Comparison of ENCODE assay signal across 9 cellular contexts in genomic region chr21:32257952-32258785, GRCh38. TPM values are rescaled to one million over a fixed set of nuclear protein-coding genes. Genes with fewer than 3 reads are reported as not detected.
DNase-seq lines count a peak whose midpoint lies in the region; TF ChIP-seq lines count a peak whose summit lies in the region.
"Had no signal": no experiment of that assay in that cellular context is flagged by ENCODE, and none has a peak within 500 bp of the region (broad histone marks: within the 10 kb centered on the region; RNA-seq: fewer than 3 reads in every experiment).

No MANE protein-coding gene starts in this region.

- peaks cover 2% of the 10 kb centered on the region for H3K27me3 ChIP-seq in kidney epithelial cell (ENCODE audit: control insufficient read depth, insufficient read depth, low read length)
- H3K27me3 ChIP-seq: BLaER1 treated with 17β-estradiol and CSF1 and Interleukin-3, amounts not matched to agents 10 nM and 100 nM had no signal

- no peaks in the 10 kb centered on the region for H3K36me3 ChIP-seq in kidney epithelial cell (ENCODE audit: control insufficient read depth, insufficient read depth, low read length)
- H3K36me3 ChIP-seq: BLaER1 treated with 17β-estradiol and CSF1 and Interleukin-3, amounts not matched to agents 10 nM and 100 nM had no signal

- TF ChIP-seq CTCF in kidney epithelial cell (IDR thresholded peaks at IDR 0.05; ENCODE audit: insufficient read depth, low read length, poor library complexity, severe bottlenecking) = peak; percentile 73

- in situ Hi-C loops in SK-MEL-5 (cut with HindIII; ENCODE audit: low pct_unique_long_range_greater_than_20kb, low sequenced_read_pairs) = no loop called here

- DNase-seq in NOMO-1 (lab: John Stamatoyannopoulos, UW; ENCODE audit: unreplicated experiment in 2 of 2) = peak; percentile 38 to 59
- DNase-seq in NOMO-1 treated with dmso at 0.1 percent for 144 hours (lab: John Stamatoyannopoulos, UW; ENCODE audit: unreplicated experiment) = no peak
- peak; percentile 74 for DNase-seq in HCEC 1CT
- peak; percentile 78 for DNase-seq in NCI-H1105 treated with DMSO at 0.1 percent for 48 hours (lab: John Stamatoyannopoulos, UW)
- DNase-seq in SK-MEL-5 (ENCODE audit: low read depth, low spot score) = peak; percentile 85
- DNase-seq in central memory CD4-positive, alpha-beta T cell = peak; percentile 10
- peak; percentile 42 for DNase-seq in kidney epithelial cell (ENCODE audit: low read depth)
- peak; percentile 17 to 18 for DNase-seq in stimulated activated CD4-positive, alpha-beta T cell treated with anti-CD3 and anti-CD28 coated beads, Interleukin-4, amount 100 ng/mL, for 48 hours (ENCODE audit: low read depth in 2 of 2)

- no peak overlapping the region for H3K4me3 ChIP-seq in kidney epithelial cell (ENCODE audit: low read depth, low read length)
- H3K4me3 ChIP-seq: BLaER1 treated with 17β-estradiol and CSF1 and Interleukin-3, amounts not matched to agents 10 nM and 100 nM had no signal

RNA-seq across cellular contexts. Expression of gene MIS18A, which starts 20.7 kb away (rescaled TPM):
- total RNA-seq in SK-MEL-5 (2014; rRNA removed; shearing (Covaris generic)) = 10.5 and 12.1 TPM in 2 replicates
- 10.4 and 13.4 TPM in 2 replicates for polyA plus RNA-seq in SK-MEL-5 (2015; cell fraction: cytosol; rRNA removed)
- polyA plus RNA-seq in SK-MEL-5 (2015; cell fraction: nucleus; rRNA removed) = 7.4 and 8.7 TPM in 2 replicates
- total RNA-seq in kidney epithelial cell = 10.1 and 15.6 TPM in 2 replicates

RNA-seq across cellular contexts. Expression of gene MRAP, which starts 40.5 kb away (rescaled TPM):
- not detected in 2 replicates for total RNA-seq in SK-MEL-5 (2014; rRNA removed; shearing (Covaris generic))
- polyA plus RNA-seq in SK-MEL-5 (2015; cell fraction: cytosol; rRNA removed) = not detected in 2 replicates
- polyA plus RNA-seq in SK-MEL-5 (2015; cell fraction: nucleus; rRNA removed) = not detected in 2 replicates
- not detected in 2 replicates for total RNA-seq in kidney epithelial cell
